In the genomic region with DNA sequence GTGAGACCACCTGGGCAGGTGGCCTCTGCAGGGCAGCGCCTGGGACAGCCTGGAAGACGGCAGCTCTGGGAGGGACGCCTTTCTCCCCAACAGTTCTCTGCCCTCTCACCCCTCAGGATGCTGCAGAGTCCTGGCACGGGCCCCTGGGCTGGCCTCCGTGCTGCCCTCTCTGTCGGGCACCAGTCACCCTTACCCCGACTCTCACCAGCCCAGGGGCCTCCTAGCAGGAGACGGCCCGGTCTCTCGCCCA, we compare ENCODE assay signal across 20 cellular contexts. TPM values are rescaled to one million over a fixed set of nuclear protein-coding genes. Genes with fewer than 3 reads are reported as not detected.
DNase-seq lines count a peak whose midpoint lies in the region; ATAC-seq, FAIRE-seq and TF ChIP-seq lines count a peak whose summit lies in the region.
"Had no signal": no experiment of that assay in that cellular context is flagged by ENCODE, and none has a peak within 500 bp of the region (broad histone marks: within the 10 kb centered on the region; RNA-seq: fewer than 3 reads in every experiment).

No MANE protein-coding gene starts in this region.

- H3K27me3 Mint-ChIP-seq in mesothelial cell of epicardium (ENCODE audit: low read depth), result no peaks in the 10 kb centered on the region

- ATAC-seq in upper lobe of left lung (ENCODE audit: low FRiP score in 2 of 2), result peak in 1 of 2 donors; percentile 47
- ATAC-seq: activated T-cell treated with anti-CD3 and anti-CD28 coated beads, Interleukin-2, amount 50 U/mL, for 72 hours; gastroesophageal sphincter had no signal

- no peak overlapping the region for H3K4me3 Mint-ChIP-seq in mesothelial cell of epicardium
- H3K4me3 Mint-ChIP-seq: activated CD4-positive, alpha-beta memory T cell treated with anti-CD3 and anti-CD28 coated beads for 36 hours; activated T-cell treated with anti-CD3 and anti-CD28 coated beads, Interleukin-2, amount 50 U/mL, for 72 hours had no signal

- TF ChIP-seq CTCF in bronchial epithelial cell (IDR thresholded peaks at IDR 0.05; ENCODE audit: insufficient read depth, low read length, severe bottlenecking) (no peak), mesothelial cell of epicardium (IDR thresholded peaks at IDR 0.05; ENCODE audit: unreplicated experiment) (no peak), upper lobe of left lung (IDR thresholded peaks at IDR 0.05) (no peak)

- H3K27ac ChIP-seq in upper lobe of left lung, result peak overlapping the region; percentile 46 to 88 (median 79)
- H3K27ac ChIP-seq: gastroesophageal sphincter, neutrophil had no signal

- peaks cover 12% of the 10 kb centered on the region for H3K36me3 Mint-ChIP-seq in mesothelial cell of epicardium
- H3K36me3 Mint-ChIP-seq: activated CD4-positive, alpha-beta memory T cell treated with anti-CD3 and anti-CD28 coated beads for 36 hours had no signal

- H3K36me3 ChIP-seq in bronchial epithelial cell (ENCODE audit: control insufficient read depth, insufficient read depth, low read length), result peaks cover 11% of the 10 kb centered on the region
- H3K36me3 ChIP-seq in upper lobe of left lung, result peaks cover 6 to 22% (median 13%) of the 10 kb centered on the region in 4 donors
- H3K36me3 ChIP-seq: neutrophil had no signal

- H3K4me1 Mint-ChIP-seq in mesothelial cell of epicardium, result peaks cover 64% of the 10 kb centered on the region

- H3K27me3 ChIP-seq in bronchial epithelial cell (ENCODE audit: control insufficient read depth, insufficient read depth, low read length), result no peaks in the 10 kb centered on the region
- H3K27me3 ChIP-seq in upper lobe of left lung, result no peaks in the 10 kb centered on the region

- no peak for DNase-seq in bronchial epithelial cell (ENCODE audit: low read depth)
- DNase-seq in mesothelial cell of epicardium (ENCODE audit: low spot score in 2 of 2, unreplicated experiment in 2 of 2), result no peak
- peak in 1 of 2 donors; percentile 84 for DNase-seq in upper lobe of left lung
- DNase-seq in T-helper 9 cell, result no peak
- no peak for DNase-seq in activated CD4-positive, alpha-beta T cell treated with anti-CD3 and anti-CD28 coated beads for 4 hours
- DNase-seq in GM12892 (ENCODE audit: insufficient read length), result no peak
- DNase-seq in NOMO-1 treated with dmso at 0.1 percent for 144 hours (lab: John Stamatoyannopoulos, UW; ENCODE audit: unreplicated experiment), result no peak
- DNase-seq: activated CD4-positive, alpha-beta memory T cell treated with anti-CD3 and anti-CD28 coated beads for 36 hours; activated T-cell treated with anti-CD3 and anti-CD28 coated beads, Interleukin-2, amount 50 U/mL, for 72 hours; AML-193; central memory CD4-positive, alpha-beta T cell; mesenchymal stem cell; MM.1S; SK-N-SH; stimulated activated CD4-positive, alpha-beta T cell treated with anti-CD3 and anti-CD28 coated beads, Interleukin-4, amount 100 ng/mL, for 24 hours had no signal

- H3K9me3 Mint-ChIP-seq in mesothelial cell of epicardium, result no peaks in the 10 kb centered on the region
- H3K9me3 Mint-ChIP-seq: activated CD4-positive, alpha-beta memory T cell treated with anti-CD3 and anti-CD28 coated beads for 36 hours; activated T-cell treated with anti-CD3 and anti-CD28 coated beads, Interleukin-2, amount 50 U/mL, for 72 hours had no signal

- FAIRE-seq in bronchial epithelial cell (lab: Jason Lieb, UNC) (no peak), GM12892 (lab: Jason Lieb, UNC) (no peak)
- FAIRE-seq: endometrium, TTC549 had no signal

- H3K4me1 ChIP-seq in upper lobe of left lung, result peaks cover 0 to 30% (median 9%) of the 10 kb centered on the region in 4 donors
- H3K4me1 ChIP-seq: gastroesophageal sphincter had no signal

- TF ChIP-seq EP300 in Ishikawa (IDR thresholded peaks at IDR 0.05; ENCODE audit: borderline replicate concordance), result no peak
- no peak for TF ChIP-seq EP300 in upper lobe of left lung (IDR thresholded peaks at IDR 0.05)

- peak; percentile 3; the same call in 1 of the 2 replicates for TF ChIP-seq RAD21 in Ishikawa (IDR thresholded peaks at IDR 0.05; ENCODE audit: low read depth)

- H3K9me3 ChIP-seq in upper lobe of left lung, result no peaks in the 10 kb centered on the region
- H3K9me3 ChIP-seq: gastroesophageal sphincter, neutrophil, SK-N-SH had no signal

- 30 to 37% methylated on average over 2 to 4 of the region's 10 CpGs for WGBS in upper lobe of left lung, 2 donors

- peak overlapping the region; percentile 94 for H3K27ac Mint-ChIP-seq in mesothelial cell of epicardium
- H3K27ac Mint-ChIP-seq: activated CD4-positive, alpha-beta memory T cell treated with anti-CD3 and anti-CD28 coated beads for 36 hours; activated T-cell treated with anti-CD3 and anti-CD28 coated beads, Interleukin-2, amount 50 U/mL, for 72 hours had no signal

- peak overlapping the region; percentile 8 for H3K4me3 ChIP-seq in bronchial epithelial cell (ENCODE audit: low read depth, low read length)
- H3K4me3 ChIP-seq in upper lobe of left lung, result no peak overlapping the region
- H3K4me3 ChIP-seq: gastroesophageal sphincter had no signal

- no peak for TF ChIP-seq POLR2A in upper lobe of left lung (IDR thresholded peaks at IDR 0.05)
- TF ChIP-seq POLR2A in GM12892 (IDR thresholded peaks at IDR 0.05; ENCODE audit: low read depth, low read length), result no peak

TF ChIP-seq in Ishikawa, 13 proteins besides CTCF, POLR2A, EP300 and RAD21:
- TF ChIP-seq, protein P1, sequence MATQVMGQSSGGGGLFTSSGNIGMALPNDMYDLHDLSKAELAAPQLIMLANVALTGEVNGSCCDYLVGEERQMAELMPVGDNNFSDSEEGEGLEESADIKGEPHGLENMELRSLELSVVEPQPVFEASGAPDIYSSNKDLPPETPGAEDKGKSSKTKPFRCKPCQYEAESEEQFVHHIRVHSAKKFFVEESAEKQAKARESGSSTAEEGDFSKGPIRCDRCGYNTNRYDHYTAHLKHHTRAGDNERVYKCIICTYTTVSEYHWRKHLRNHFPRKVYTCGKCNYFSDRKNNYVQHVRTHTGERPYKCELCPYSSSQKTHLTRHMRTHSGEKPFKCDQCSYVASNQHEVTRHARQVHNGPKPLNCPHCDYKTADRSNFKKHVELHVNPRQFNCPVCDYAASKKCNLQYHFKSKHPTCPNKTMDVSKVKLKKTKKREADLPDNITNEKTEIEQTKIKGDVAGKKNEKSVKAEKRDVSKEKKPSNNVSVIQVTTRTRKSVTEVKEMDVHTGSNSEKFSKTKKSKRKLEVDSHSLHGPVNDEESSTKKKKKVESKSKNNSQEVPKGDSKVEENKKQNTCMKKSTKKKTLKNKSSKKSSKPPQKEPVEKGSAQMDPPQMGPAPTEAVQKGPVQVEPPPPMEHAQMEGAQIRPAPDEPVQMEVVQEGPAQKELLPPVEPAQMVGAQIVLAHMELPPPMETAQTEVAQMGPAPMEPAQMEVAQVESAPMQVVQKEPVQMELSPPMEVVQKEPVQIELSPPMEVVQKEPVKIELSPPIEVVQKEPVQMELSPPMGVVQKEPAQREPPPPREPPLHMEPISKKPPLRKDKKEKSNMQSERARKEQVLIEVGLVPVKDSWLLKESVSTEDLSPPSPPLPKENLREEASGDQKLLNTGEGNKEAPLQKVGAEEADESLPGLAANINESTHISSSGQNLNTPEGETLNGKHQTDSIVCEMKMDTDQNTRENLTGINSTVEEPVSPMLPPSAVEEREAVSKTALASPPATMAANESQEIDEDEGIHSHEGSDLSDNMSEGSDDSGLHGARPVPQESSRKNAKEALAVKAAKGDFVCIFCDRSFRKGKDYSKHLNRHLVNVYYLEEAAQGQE (IDR thresholded peaks at IDR 0.05; ENCODE audit: low read depth), result no peak
- 0 out of 2 replicates have a peak, but pooled peaks have one; percentile 2 for TF ChIP-seq NFIC (IDR thresholded peaks at IDR 0.05)
- 0 out of 2 replicates have a peak, but pooled peaks have one; percentile 20 for TF ChIP-seq ZBTB7A (IDR thresholded peaks at IDR 0.05; ENCODE audit: low read depth)
- no peak for TF ChIP-seq TCF12 (IDR thresholded peaks at IDR 0.05; ENCODE audit: low read depth)
- no peak for TF ChIP-seq TAF1 (IDR thresholded peaks at IDR 0.05; ENCODE audit: low read depth)

RNA-seq across cellular contexts. Expression of a gene that starts 7.8 kb away (rescaled TPM):
- total RNA-seq in bronchial epithelial cell (66.1 and 105 TPM in 2 replicates), mesothelial cell of epicardium (111 to 112 TPM (median 112 TPM) in 3 replicates), upper lobe of left lung (100 to 1,000 TPM in 4 of 6 donors, 10 to 100 TPM in 2; 82.8 to 261 (median 137) TPM)
- polyA plus RNA-seq in GM12892 (2012; ENCODE audit: missing spikeins), result 0.47 TPM

RNA-seq across cellular contexts. Expression of a gene that starts 35.7 kb away (rescaled TPM):
- total RNA-seq in bronchial epithelial cell, result 27.3 and 39.8 TPM in 2 replicates
- total RNA-seq in mesothelial cell of epicardium, result 76.6 to 84.3 TPM (median 79.3 TPM) in 3 replicates
- 100 to 1,000 TPM in 2 of 6 donors, 10 to 100 TPM in 4; 67.7 to 116 (median 76.5) TPM for total RNA-seq in upper lobe of left lung
- 41.6 TPM for polyA plus RNA-seq in GM12892 (2012; ENCODE audit: missing spikeins)
